Comparison of ENCODE assay signal across 9 cellular contexts in the genomic region with DNA sequence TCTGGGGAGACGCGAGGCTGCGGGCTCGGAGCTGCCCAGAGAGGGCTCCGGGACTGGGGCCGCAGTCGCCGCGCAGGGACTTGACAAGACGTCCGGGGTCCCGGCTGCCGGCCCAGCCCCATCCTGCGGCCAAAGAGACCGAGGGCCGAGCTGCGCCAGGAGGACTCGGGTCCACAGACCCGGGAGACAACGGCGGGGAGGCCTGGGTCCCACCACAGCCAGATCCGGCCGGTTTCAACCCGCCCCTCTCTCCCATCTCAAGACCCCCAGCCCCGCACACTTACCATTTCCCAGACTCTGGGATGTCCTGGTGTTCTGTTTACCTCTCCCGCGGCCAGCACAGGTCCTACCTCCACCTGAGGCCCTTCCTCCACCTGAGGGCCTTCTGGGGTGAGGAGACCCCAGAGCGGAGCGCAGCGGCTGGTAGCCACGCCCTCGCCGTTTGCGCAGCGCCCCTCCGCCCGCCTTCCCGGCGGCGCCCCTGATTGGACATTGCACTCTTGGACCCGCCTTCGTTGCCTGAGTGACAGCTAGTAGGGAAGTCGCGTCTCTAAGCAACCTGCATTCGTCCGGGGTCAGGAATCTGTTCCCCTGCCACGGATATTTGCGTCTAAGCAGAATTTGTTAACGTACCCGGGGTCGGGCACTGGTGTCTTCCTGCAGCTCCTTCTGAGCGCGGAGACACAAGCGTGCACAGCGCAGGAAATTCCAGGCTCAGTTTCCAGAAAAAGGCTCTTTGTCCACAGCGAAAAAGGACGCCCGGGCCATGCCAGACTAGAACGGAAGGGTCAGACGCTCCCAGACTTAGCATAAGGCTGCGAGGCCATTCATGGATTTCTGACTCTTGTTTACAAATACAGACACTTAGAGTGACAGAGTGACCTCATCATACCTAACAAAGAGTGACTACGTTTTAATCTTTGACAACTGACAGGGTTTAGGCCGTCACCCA.
DNase-seq lines count a peak whose midpoint lies in the region; ATAC-seq and FAIRE-seq lines count a peak whose summit lies in the region.
"Had no signal": no experiment of that assay in that cellular context is flagged by ENCODE, and none has a peak within 500 bp of the region (broad histone marks: within the 10 kb centered on the region; RNA-seq: fewer than 3 reads in every experiment).

A gene (minus strand): TSS at position 446 of the 952 bp plus-strand sequence. CDS start 159 bp downstream, at position 287.

- H3K9me3 Mint-ChIP-seq in effector memory CD8-positive, alpha-beta T cell: no peaks in the 10 kb centered on the region
- no peaks in the 10 kb centered on the region for H3K9me3 Mint-ChIP-seq in memory B cell

- peaks cover 21 to 37% (median 25%) of the 10 kb centered on the region in 11 experiments for H3K9me3 ChIP-seq in BLaER1 treated with 17β-estradiol and CSF1 and Interleukin-3, amounts not matched to agents 10 nM and 100 nM (replicated peaks in 1 of 11)

- H3K4me1 Mint-ChIP-seq in effector memory CD8-positive, alpha-beta T cell (ENCODE audit: low read depth in 2 of 2): peaks cover 21 to 29% of the 10 kb centered on the region in 2 donors
- peaks cover 25% of the 10 kb centered on the region for H3K4me1 Mint-ChIP-seq in memory B cell

- H3K27ac ChIP-seq in BLaER1 treated with 17β-estradiol and CSF1 and Interleukin-3, amounts not matched to agents 10 nM and 100 nM: peak within 1 kb of the TSS; percentile 65 to 84 (median 74)

- H3K27me3 Mint-ChIP-seq in effector memory CD8-positive, alpha-beta T cell: no peaks in the 10 kb centered on the region
- H3K27me3 Mint-ChIP-seq in memory B cell: no peaks in the 10 kb centered on the region

- peaks cover 27 to 44% (median 40%) of the 10 kb centered on the region in 10 experiments for H3K4me1 ChIP-seq in BLaER1 treated with 17β-estradiol and CSF1 and Interleukin-3, amounts not matched to agents 10 nM and 100 nM

- peak within 1 kb of the TSS; percentile 93 to 97 for H3K4me3 Mint-ChIP-seq in effector memory CD8-positive, alpha-beta T cell
- peak within 1 kb of the TSS; percentile 96 for H3K4me3 Mint-ChIP-seq in memory B cell

- peak; percentile 99 for FAIRE-seq in GM19239 (lab: Jason Lieb, UNC)
- FAIRE-seq: colon had no signal

- peak within 1 kb of the TSS; percentile 80 to 89 (median 86) for H3K9ac ChIP-seq in BLaER1 treated with 17β-estradiol and CSF1 and Interleukin-3, amounts not matched to agents 10 nM and 100 nM

- H3K36me3 ChIP-seq in BLaER1 treated with 17β-estradiol and CSF1 and Interleukin-3, amounts not matched to agents 10 nM and 100 nM: peaks cover 3 to 20% (median 16%) of the 10 kb centered on the region in 11 experiments; a peak in 19 of 22 replicates

- peak; percentile 62 for DNase-seq in GM19239 (ENCODE audit: insufficient read length, low spot score)
- DNase-seq in NCI-H774 (lab: John Stamatoyannopoulos, UW): peak; percentile 82
- DNase-seq in activated CD8-positive, alpha-beta memory T cell treated with anti-CD3 and anti-CD28 coated beads for 48 hours (ENCODE audit: low read depth in 2 of 3, low spot score in 2 of 3): peak; percentile 68 to 82 (median 82)
- DNase-seq in effector memory CD8-positive, alpha-beta T cell: peak; percentile 82 to 87 (median 84)
- peak; percentile 86 to 88 for DNase-seq in memory B cell (ENCODE audit: low spot score in 2 of 2)
- DNase-seq in stimulated activated CD4-positive, alpha-beta T cell treated with anti-CD3 and anti-CD28 coated beads, TNF-alpha, amount 100 ng/mL, for 48 hours (ENCODE audit: low read depth in 3 of 3): peak; percentile 75 to 87 (median 77)

- H3K27me3 ChIP-seq in BLaER1 treated with 17β-estradiol and CSF1 and Interleukin-3, amounts not matched to agents 10 nM and 100 nM: no peaks in the 10 kb centered on the region

- peaks cover 0 to 21% (median 5%) of the 10 kb centered on the region in 11 experiments; a peak in 6 of 22 replicates for H4K20me1 ChIP-seq in BLaER1 treated with 17β-estradiol and CSF1 and Interleukin-3, amounts not matched to agents 10 nM and 100 nM

- H3K4me2 ChIP-seq in BLaER1 treated with 17β-estradiol and CSF1 and Interleukin-3, amounts not matched to agents 10 nM and 100 nM: peak within 1 kb of the TSS; percentile 88 to 96 (median 92)

- ATAC-seq in HG03469 (IDR thresholded peaks at IDR 0.05; ENCODE audit: unreplicated experiment): peak; percentile 93
- ATAC-seq in effector memory CD8-positive, alpha-beta T cell (replicated peaks): peak; percentile 97
- ATAC-seq in memory B cell (ENCODE audit: low read depth): peak; percentile 97

- H3K27ac Mint-ChIP-seq in effector memory CD8-positive, alpha-beta T cell: peak within 1 kb of the TSS; percentile 92 to 95
- H3K27ac Mint-ChIP-seq in memory B cell: peak within 1 kb of the TSS; percentile 91

- H3K4me3 ChIP-seq in BLaER1 treated with 17β-estradiol and CSF1 and Interleukin-3, amounts not matched to agents 10 nM and 100 nM: peak within 1 kb of the TSS; percentile 84 to 96 (median 90)

- no peaks in the 10 kb centered on the region for H3K36me3 Mint-ChIP-seq in effector memory CD8-positive, alpha-beta T cell (ENCODE audit: insufficient read depth)
- H3K36me3 Mint-ChIP-seq in memory B cell: no peaks in the 10 kb centered on the region

Comparison
In these comparisons a context has a peak if more than half of its experiments do, and no peak if none do; other contexts are left out.
1. Peak in every context shown above with its lines: DNase-seq, ATAC-seq, H3K4me3 ChIP-seq and H3K27ac ChIP-seq.